ENCODE assay signal across 19 cellular contexts in genomic region chr12:56838602-56839488, GRCh38.
A peak's percentile ranks its signal among the peaks of the same experiment; 100 is the strongest.
DNase-seq lines count a peak whose midpoint lies in the region; ATAC-seq and TF ChIP-seq lines count a peak whose summit lies in the region.
"Had no signal": no experiment of that assay in that cellular context is flagged by ENCODE, and none has a peak within 500 bp of the region (broad histone marks: within the 10 kb centered on the region; RNA-seq: fewer than 3 reads in every experiment).

No MANE protein-coding gene starts in this region.

- no peaks in the 10 kb centered on the region for H3K27me3 ChIP-seq in MG63
- H3K27me3 ChIP-seq in neuronal stem cell (ENCODE audit: control insufficient read depth in 3 of 3, insufficient read depth in 3 of 3, low read depth in 1 of 3, low read length in 3 of 3) = peaks cover 0 to 37% (median 0%) of the 10 kb centered on the region in 3 experiments
- H3K27me3 ChIP-seq: body of pancreas had no signal

- ATAC-seq in GM18861 (IDR thresholded peaks at IDR 0.05; ENCODE audit: unreplicated experiment) = no peak
- ATAC-seq: body of pancreas had no signal

- no peak overlapping the region for H4K91ac ChIP-seq in neuronal stem cell (ENCODE audit: low read depth, low read length, poor library complexity)

- DNase-seq in MG63 (peak; percentile 14), chondrocyte (ENCODE audit: low spot score) (no peak), mesothelial cell of epicardium (ENCODE audit: low spot score in 2 of 2, unreplicated experiment in 2 of 2) (no peak), skeletal muscle cell (ENCODE audit: low read depth) (peak; percentile 9), neuronal stem cell (ENCODE audit: low spot score) (no peak), ACHN (no peak)
- DNase-seq in activated naive CD4-positive, alpha-beta T cell treated with Interleukin-2 at 50 U/mL for 16 hours = no peak
- DNase-seq: activated CD8-positive, alpha-beta memory T cell treated with anti-CD3 and anti-CD28 coated beads, Interleukin-2, amount 10 ng/mL, durations not matched to agents 7 days and 5 days; activated gamma-delta T cell; body of pancreas; CD4-positive, alpha-beta T cell; DND-41; HFFc6; left colon; natural killer cell; NCI-H2081; NCI-H526 had no signal

- H3K18ac ChIP-seq in neuronal stem cell (ENCODE audit: low read length) = no peak overlapping the region

- no peaks in the 10 kb centered on the region for H3K27me3 Mint-ChIP-seq in chondrocyte (ENCODE audit: low read depth)
- H3K27me3 Mint-ChIP-seq in mesothelial cell of epicardium (ENCODE audit: low read depth) = no peaks in the 10 kb centered on the region
- H3K27me3 Mint-ChIP-seq: CD4-positive, alpha-beta T cell had no signal

- H3K9me3 ChIP-seq in MG63 = no peaks in the 10 kb centered on the region
- no peaks in the 10 kb centered on the region for H3K9me3 ChIP-seq in neuronal stem cell (replicated peaks in 1 of 2; ENCODE audit: control insufficient read depth in 2 of 2, insufficient read depth in 1 of 2, low read depth in 1 of 2, low read length in 2 of 2)
- H3K9me3 ChIP-seq: body of pancreas had no signal

- H3K4me1 Mint-ChIP-seq in chondrocyte (ENCODE audit: low read depth) = peaks cover 62% of the 10 kb centered on the region
- H3K4me1 Mint-ChIP-seq in mesothelial cell of epicardium = peaks cover 62% of the 10 kb centered on the region

- H2BK120ac ChIP-seq in neuronal stem cell (ENCODE audit: low read depth, low read length) = no peak overlapping the region

- no peak overlapping the region for H2BK5ac ChIP-seq in neuronal stem cell (ENCODE audit: low read length)

- no peak overlapping the region for H2BK12ac ChIP-seq in neuronal stem cell (ENCODE audit: low read length)

- in situ Hi-C loops in ACHN (cut with HindIII; ENCODE audit: low pct_ligation_motif_present, low pct_unique_long_range_greater_than_20kb, low sequenced_read_pairs) = no loop called here

- WGBS in neuronal stem cell (ENCODE audit: extremely low coverage in 2 of 2, insufficient read length in 2 of 2, insufficient replicate concordance in 1 of 2), 2 donors = no CpG with 5 or more reads among the region's 7 CpGs

- H3K79me1 ChIP-seq in neuronal stem cell (ENCODE audit: low read depth, low read length) = no peaks in the 10 kb centered on the region

- H3K23ac ChIP-seq in neuronal stem cell (ENCODE audit: low read depth, low read length, poor library complexity) = no peak overlapping the region

- H3K36me3 ChIP-seq in MG63 (no peaks in the 10 kb centered on the region), neuronal stem cell (replicated peaks in 1 of 2; ENCODE audit: control insufficient read depth in 2 of 2, insufficient read depth in 2 of 2, low read length in 2 of 2) (no peaks in the 10 kb centered on the region)

- H2AFZ ChIP-seq in neuronal stem cell (ENCODE audit: low read length) = no peak overlapping the region

- no peak overlapping the region for H3K4me3 ChIP-seq in MG63
- H3K4me3 ChIP-seq in skeletal muscle cell (ENCODE audit: low read depth, low read length) = no peak overlapping the region
- no peak overlapping the region for H3K4me3 ChIP-seq in neuronal stem cell (ENCODE audit: low read length in 2 of 2)
- H3K4me3 ChIP-seq: body of pancreas, skin epidermis had no signal

- no peak overlapping the region for H2BK15ac ChIP-seq in neuronal stem cell (ENCODE audit: low read length)

- TF ChIP-seq CTCF in chondrocyte (IDR thresholded peaks at IDR 0.05) (no peak), mesothelial cell of epicardium (IDR thresholded peaks at IDR 0.05; ENCODE audit: unreplicated experiment) (no peak)

- H3K27ac Mint-ChIP-seq in chondrocyte (ENCODE audit: unreplicated experiment) (peak overlapping the region; percentile 84), mesothelial cell of epicardium (peak overlapping the region; percentile 92)
- H3K27ac Mint-ChIP-seq: activated CD8-positive, alpha-beta memory T cell treated with anti-CD3 and anti-CD28 coated beads, Interleukin-2, amount 10 ng/mL, durations not matched to agents 7 days and 5 days; CD4-positive, alpha-beta T cell; HFFc6; natural killer cell had no signal

- H3K14ac ChIP-seq in neuronal stem cell (ENCODE audit: low read length) = no peak overlapping the region

- peaks cover 0 to 1% of the 10 kb centered on the region in 2 donors for H3K4me1 ChIP-seq in neuronal stem cell (ENCODE audit: control insufficient read depth in 2 of 2, insufficient read depth in 1 of 2, low read depth in 1 of 2, low read length in 2 of 2)
- H3K4me1 ChIP-seq: body of pancreas had no signal

- H3K4me3 Mint-ChIP-seq in chondrocyte (ENCODE audit: unreplicated experiment) (no peak overlapping the region), mesothelial cell of epicardium (no peak overlapping the region)
- H3K4me3 Mint-ChIP-seq: activated CD8-positive, alpha-beta memory T cell treated with anti-CD3 and anti-CD28 coated beads, Interleukin-2, amount 10 ng/mL, durations not matched to agents 7 days and 5 days; CD4-positive, alpha-beta T cell; HFFc6; natural killer cell had no signal

- no peak overlapping the region for H2AK5ac ChIP-seq in neuronal stem cell (ENCODE audit: low read depth, low read length)

- H3K4me2 ChIP-seq in neuronal stem cell (ENCODE audit: insufficient read depth, low read length, poor library complexity, severe bottlenecking) = no peak overlapping the region

- H3K27ac ChIP-seq in neuronal stem cell (replicated peaks; ENCODE audit: low read length) = no peak overlapping the region
- H3K27ac ChIP-seq: body of pancreas, skin epidermis had no signal

- no peak overlapping the region for H4K8ac ChIP-seq in neuronal stem cell (ENCODE audit: low read depth, low read length)

- no peak overlapping the region for H3K4ac ChIP-seq in neuronal stem cell (ENCODE audit: low read length)

- H3K9ac ChIP-seq in neuronal stem cell (ENCODE audit: low read depth, low read length, poor library complexity) = no peak overlapping the region

- H3K36me3 Mint-ChIP-seq in chondrocyte (ENCODE audit: low read depth) (no peaks in the 10 kb centered on the region), mesothelial cell of epicardium (no peaks in the 10 kb centered on the region)
- H3K36me3 Mint-ChIP-seq: activated CD8-positive, alpha-beta memory T cell treated with anti-CD3 and anti-CD28 coated beads, Interleukin-2, amount 10 ng/mL, durations not matched to agents 7 days and 5 days; natural killer cell had no signal

- H3K9me3 Mint-ChIP-seq in chondrocyte (ENCODE audit: low read depth) (no peaks in the 10 kb centered on the region), mesothelial cell of epicardium (no peaks in the 10 kb centered on the region)
- H3K9me3 Mint-ChIP-seq: CD4-positive, alpha-beta T cell; HFFc6; natural killer cell had no signal

Comparison
In these comparisons a context has a peak if more than half of its experiments do, and no peak if none do; other contexts are left out.
1. DNase-seq: peak in MG63 (single experiment) and skeletal muscle cell (single experiment); none in chondrocyte (single experiment), mesothelial cell of epicardium (0 of 2), neuronal stem cell (single experiment), activated naive CD4-positive, alpha-beta T cell treated with Interleukin-2 at 50 U/mL for 16 hours (single experiment) and ACHN (single experiment).